Comparison of ENCODE assay signal across 8 cellular contexts in the genomic region with DNA sequence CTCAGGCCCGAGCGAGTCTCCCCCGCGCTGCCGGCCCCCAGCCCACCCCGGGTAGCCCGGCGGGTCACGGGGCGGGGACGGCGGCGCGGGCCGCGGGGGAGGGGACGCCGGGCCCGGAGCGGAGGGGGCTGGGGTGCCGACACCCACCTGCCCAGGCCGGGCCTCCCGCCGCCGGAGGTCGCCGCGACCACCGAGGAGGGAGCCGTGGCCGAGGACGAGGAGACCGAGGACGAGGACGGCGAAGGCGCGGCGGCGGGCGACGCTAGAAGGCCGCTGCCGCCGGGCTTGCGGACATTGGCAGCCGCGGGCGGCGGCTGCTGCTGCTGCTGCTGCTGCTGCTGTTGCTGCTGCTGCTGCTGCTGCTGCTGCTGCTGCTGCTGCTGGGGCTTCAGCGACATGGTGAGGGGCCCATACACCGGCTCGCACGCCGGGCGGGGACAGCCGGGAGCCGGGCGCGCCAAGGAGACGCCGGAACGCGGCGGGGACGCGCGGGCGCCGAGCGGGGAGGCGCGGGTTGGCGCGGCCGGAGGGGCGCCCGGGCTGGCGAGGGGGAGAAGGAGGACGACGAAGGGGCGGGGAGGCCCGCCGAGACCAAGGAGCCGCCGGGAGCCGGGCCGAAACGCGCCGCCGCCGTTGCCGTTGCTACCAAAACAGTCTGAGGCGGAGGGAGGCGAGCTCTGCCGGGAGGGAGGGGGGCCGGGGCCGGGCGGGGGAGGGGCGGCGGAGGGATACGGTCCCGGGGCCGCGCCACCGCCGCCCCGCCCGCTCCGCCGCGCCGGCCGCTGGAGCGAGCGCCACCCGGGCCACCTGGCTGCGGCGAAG. TPM values are rescaled to one million over a fixed set of nuclear protein-coding genes. Genes with fewer than 3 reads are reported as not detected.
A peak's percentile ranks its signal among the peaks of the same experiment; 100 is the strongest.
DNase-seq lines count a peak whose midpoint lies in the region; ATAC-seq and TF ChIP-seq lines count a peak whose summit lies in the region.

A gene with protein sequence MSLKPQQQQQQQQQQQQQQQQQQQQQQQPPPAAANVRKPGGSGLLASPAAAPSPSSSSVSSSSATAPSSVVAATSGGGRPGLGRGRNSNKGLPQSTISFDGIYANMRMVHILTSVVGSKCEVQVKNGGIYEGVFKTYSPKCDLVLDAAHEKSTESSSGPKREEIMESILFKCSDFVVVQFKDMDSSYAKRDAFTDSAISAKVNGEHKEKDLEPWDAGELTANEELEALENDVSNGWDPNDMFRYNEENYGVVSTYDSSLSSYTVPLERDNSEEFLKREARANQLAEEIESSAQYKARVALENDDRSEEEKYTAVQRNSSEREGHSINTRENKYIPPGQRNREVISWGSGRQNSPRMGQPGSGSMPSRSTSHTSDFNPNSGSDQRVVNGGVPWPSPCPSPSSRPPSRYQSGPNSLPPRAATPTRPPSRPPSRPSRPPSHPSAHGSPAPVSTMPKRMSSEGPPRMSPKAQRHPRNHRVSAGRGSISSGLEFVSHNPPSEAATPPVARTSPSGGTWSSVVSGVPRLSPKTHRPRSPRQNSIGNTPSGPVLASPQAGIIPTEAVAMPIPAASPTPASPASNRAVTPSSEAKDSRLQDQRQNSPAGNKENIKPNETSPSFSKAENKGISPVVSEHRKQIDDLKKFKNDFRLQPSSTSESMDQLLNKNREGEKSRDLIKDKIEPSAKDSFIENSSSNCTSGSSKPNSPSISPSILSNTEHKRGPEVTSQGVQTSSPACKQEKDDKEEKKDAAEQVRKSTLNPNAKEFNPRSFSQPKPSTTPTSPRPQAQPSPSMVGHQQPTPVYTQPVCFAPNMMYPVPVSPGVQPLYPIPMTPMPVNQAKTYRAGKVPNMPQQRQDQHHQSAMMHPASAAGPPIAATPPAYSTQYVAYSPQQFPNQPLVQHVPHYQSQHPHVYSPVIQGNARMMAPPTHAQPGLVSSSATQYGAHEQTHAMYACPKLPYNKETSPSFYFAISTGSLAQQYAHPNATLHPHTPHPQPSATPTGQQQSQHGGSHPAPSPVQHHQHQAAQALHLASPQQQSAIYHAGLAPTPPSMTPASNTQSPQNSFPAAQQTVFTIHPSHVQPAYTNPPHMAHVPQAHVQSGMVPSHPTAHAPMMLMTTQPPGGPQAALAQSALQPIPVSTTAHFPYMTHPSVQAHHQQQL (minus strand): TSS at position 679 of the 822 bp plus-strand sequence. CDS start 281 bp downstream, at position 398.

- H3K9ac ChIP-seq in stomach smooth muscle (ENCODE audit: low read length in 2 of 2), result peak within 1 kb of the TSS; percentile 66 to 90

- H3K9me3 Mint-ChIP-seq in natural killer cell treated with Interleukin-12 subunit alpha and Interleukin-12 subunit beta and Interleukin-15 and Interleukin-18, amount 100 ng/mL, for 72 hours, result no peaks in the 10 kb centered on the region

- peaks cover 12% of the 10 kb centered on the region for H3K4me1 ChIP-seq in stomach smooth muscle (ENCODE audit: control insufficient read depth, insufficient read depth, low read length)

- peak within 1 kb of the TSS; percentile 96 for H3K4me3 Mint-ChIP-seq in natural killer cell treated with Interleukin-12 subunit alpha and Interleukin-12 subunit beta and Interleukin-15 and Interleukin-18, amount 100 ng/mL, for 72 hours

- TF ChIP-seq CTCF in AG09309 (IDR thresholded peaks at IDR 0.05; ENCODE audit: control insufficient read depth, insufficient read depth, low read depth, low read length, missing control alignments) (no peak), fibroblast of mammary gland (conservative IDR thresholded peaks at IDR 0.05; ENCODE audit: control insufficient read depth, insufficient read depth, low read depth, low read length) (no peak)

- no peaks in the 10 kb centered on the region for H3K27me3 ChIP-seq in stomach smooth muscle (ENCODE audit: control insufficient read depth in 1 of 2, insufficient read depth in 2 of 2, low read length in 2 of 2)

- H3K27ac Mint-ChIP-seq in natural killer cell treated with Interleukin-12 subunit alpha and Interleukin-12 subunit beta and Interleukin-15 and Interleukin-18, amount 100 ng/mL, for 72 hours, result peak within 1 kb of the TSS; percentile 84 to 92

- no peaks in the 10 kb centered on the region for H3K9me3 ChIP-seq in stomach smooth muscle (ENCODE audit: control insufficient read depth in 2 of 2, low read length in 2 of 2)

- no peaks in the 10 kb centered on the region for H3K36me3 Mint-ChIP-seq in natural killer cell treated with Interleukin-12 subunit alpha and Interleukin-12 subunit beta and Interleukin-15 and Interleukin-18, amount 100 ng/mL, for 72 hours

- H3K4me3 ChIP-seq in AG09309 (ENCODE audit: control insufficient read depth, low read depth, low read length), result peak within 1 kb of the TSS; percentile 90
- H3K4me3 ChIP-seq in fibroblast of mammary gland (ENCODE audit: control insufficient read depth, low read depth, low read length), result peak within 1 kb of the TSS; percentile 85
- peak within 1 kb of the TSS; percentile 86 to 90 for H3K4me3 ChIP-seq in stomach smooth muscle (ENCODE audit: low read length in 2 of 2)

- H3K27ac ChIP-seq in stomach smooth muscle (ENCODE audit: low read length), result peak within 1 kb of the TSS; percentile 90

- peaks cover 23 to 25% of the 10 kb centered on the region in 2 donors for H3K4me1 Mint-ChIP-seq in natural killer cell treated with Interleukin-12 subunit alpha and Interleukin-12 subunit beta and Interleukin-15 and Interleukin-18, amount 100 ng/mL, for 72 hours (ENCODE audit: low read depth in 2 of 2)

- ATAC-seq in GM19025 (IDR thresholded peaks at IDR 0.05; ENCODE audit: low read depth, unreplicated experiment), result peak; percentile 62
- peak; percentile 64 for ATAC-seq in HG03280 (IDR thresholded peaks at IDR 0.05; ENCODE audit: unreplicated experiment)
- peak; percentile 81 to 86 for ATAC-seq in natural killer cell treated with Interleukin-12 subunit alpha and Interleukin-12 subunit beta and Interleukin-15 and Interleukin-18, amount 100 ng/mL, for 72 hours

- H3K27me3 Mint-ChIP-seq in natural killer cell treated with Interleukin-12 subunit alpha and Interleukin-12 subunit beta and Interleukin-15 and Interleukin-18, amount 100 ng/mL, for 72 hours, result no peaks in the 10 kb centered on the region

- DNase-seq in AG09309 (ENCODE audit: low read depth) (no peak), NOMO-1 (lab: John Stamatoyannopoulos, UW; ENCODE audit: unreplicated experiment in 2 of 2) (peak; percentile 52 to 70), activated T-helper 1 cell treated with Interleukin-2 at 50 U/mL for 16 hours (ENCODE audit: low read depth) (peak; percentile 56), fibroblast of mammary gland (ENCODE audit: low read depth) (no peak)
- peak; percentile 70 for DNase-seq in natural killer cell treated with Interleukin-12 subunit alpha and Interleukin-12 subunit beta and Interleukin-15 and Interleukin-18, amount 100 ng/mL, for 72 hours (ENCODE audit: low spot score)

- no peaks in the 10 kb centered on the region for H3K36me3 ChIP-seq in stomach smooth muscle (ENCODE audit: control insufficient read depth in 2 of 2, insufficient read depth in 2 of 2, low read length in 2 of 2)

RNA-seq across cellular contexts. Expression of the gene that starts here (rescaled TPM):
- 10 to 100 TPM; 32.8 to 67.7 TPM for total RNA-seq in natural killer cell treated with Interleukin-12 subunit alpha and Interleukin-12 subunit beta and Interleukin-15 and Interleukin-18, amount 100 ng/mL, for 72 hours

Comparison
In these comparisons a context has a peak if more than half of its experiments do, and no peak if none do; other contexts are left out.
1. DNase-seq: peak in NOMO-1 (2 of 2), activated T-helper 1 cell treated with Interleukin-2 at 50 U/mL for 16 hours (single experiment) and natural killer cell treated with Interleukin-12 subunit alpha and Interleukin-12 subunit beta and Interleukin-15 and Interleukin-18, amount 100 ng/mL, for 72 hours (single experiment); none in AG09309 (single experiment) and fibroblast of mammary gland (single experiment).
2. Peak in every context shown above with its lines, with median percentiles within 50 percentile points of each other: H3K4me3 ChIP-seq and ATAC-seq.